18 cellular contexts compared by ENCODE assay signal in the genomic region with DNA sequence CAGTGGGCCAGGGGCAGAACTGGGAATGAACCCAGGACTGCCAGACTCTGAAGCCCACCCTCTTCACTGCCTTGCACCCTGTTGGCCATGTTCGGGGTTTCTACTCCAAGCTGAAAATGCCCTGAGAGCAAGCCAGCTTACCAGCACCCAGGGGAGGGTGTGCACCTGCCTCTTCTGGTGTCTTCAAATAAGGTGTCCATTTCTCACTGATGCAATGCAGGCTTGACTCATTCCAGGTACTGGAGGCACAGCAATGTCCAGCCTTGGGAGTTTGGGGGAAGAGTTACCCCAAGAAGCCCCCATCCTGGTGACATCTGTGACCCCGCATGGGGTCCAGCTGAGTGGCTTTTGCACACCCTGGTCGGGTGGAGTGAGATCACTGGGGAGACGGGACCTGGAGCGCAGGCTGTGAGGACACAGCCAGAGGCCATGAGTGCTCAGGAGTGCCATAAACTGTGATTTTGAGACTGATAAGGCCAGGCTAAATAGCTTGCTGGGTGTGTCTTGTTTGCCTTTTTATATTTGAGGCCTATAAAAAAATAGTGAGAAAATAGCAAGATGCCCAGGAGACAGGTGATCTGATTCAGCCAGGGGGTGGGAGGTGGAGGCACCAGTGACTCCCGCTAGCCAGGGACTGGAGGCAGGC. TPM values are rescaled to one million over a fixed set of nuclear protein-coding genes. Genes with fewer than 3 reads are reported as not detected.
DNase-seq lines count a peak whose midpoint lies in the region; ATAC-seq and TF ChIP-seq lines count a peak whose summit lies in the region.
"Had no signal": no experiment of that assay in that cellular context is flagged by ENCODE, and none has a peak within 500 bp of the region (broad histone marks: within the 10 kb centered on the region; RNA-seq: fewer than 3 reads in every experiment).

No MANE protein-coding gene starts in this region.

- peaks cover 3% of the 10 kb centered on the region for H3K79me2 ChIP-seq in trophoblast cell (ENCODE audit: control insufficient read depth, insufficient read depth, low read length, poor library complexity)

- H3K4me2 ChIP-seq in trophoblast cell (ENCODE audit: low read length): no peak overlapping the region

- no peak overlapping the region for H2BK12ac ChIP-seq in trophoblast cell (ENCODE audit: low read length)

- TF ChIP-seq POLR2A in heart left ventricle (IDR thresholded peaks at IDR 0.05) (no peak), gastrocnemius medialis (IDR thresholded peaks at IDR 0.05) (no peak)

- H3K9me3 ChIP-seq in heart left ventricle: no peaks in the 10 kb centered on the region
- H3K9me3 ChIP-seq in Panc1 (ENCODE audit: control insufficient read depth, insufficient read depth, low read depth, low read length): no peaks in the 10 kb centered on the region
- peaks cover 2% of the 10 kb centered on the region for H3K9me3 ChIP-seq in trophoblast cell (ENCODE audit: insufficient read depth, low read depth, low read length)
- H3K9me3 ChIP-seq in gastrocnemius medialis: no peaks in the 10 kb centered on the region
- H3K9me3 ChIP-seq: sigmoid colon had no signal

- H3K36me3 ChIP-seq in heart left ventricle (no peaks in the 10 kb centered on the region), Panc1 (ENCODE audit: control insufficient read depth, insufficient read depth, low read length) (no peaks in the 10 kb centered on the region; the same call in 1 of the 2 replicates), trophoblast cell (ENCODE audit: control insufficient read depth in 1 of 2, insufficient read depth in 2 of 2, low read length in 2 of 2) (no peaks in the 10 kb centered on the region), gastrocnemius medialis (no peaks in the 10 kb centered on the region)
- H3K36me3 ChIP-seq: sigmoid colon had no signal

- BruUV-seq in Panc1 (replicated peaks; lab: Mats Ljungman, UMichigan): no TSS peak

- peaks cover 6% of the 10 kb centered on the region for H3K79me1 ChIP-seq in trophoblast cell (ENCODE audit: low read length)

- TF ChIP-seq CTCF in heart left ventricle (IDR thresholded peaks at IDR 0.05) (no peak), Panc1 (IDR thresholded peaks at IDR 0.05) (no peak), gastrocnemius medialis (IDR thresholded peaks at IDR 0.05 in 4 of 5, conservative IDR thresholded peaks at IDR 0.05 in 1 of 5) (no peak)

- CTCF ChIA-PET in Panc1 (lab: Charles Lee): no interaction called here

- no peak overlapping the region for H4K12ac ChIP-seq in trophoblast cell (ENCODE audit: low read depth, low read length)

- no peak overlapping the region for H3K23ac ChIP-seq in trophoblast cell (ENCODE audit: low read length)

- no peak overlapping the region for H3K4ac ChIP-seq in trophoblast cell (ENCODE audit: low read depth, low read length)

- DNase-seq in Right ventricle myocardium inferior (ENCODE audit: missing footprints) (peak; percentile 45), heart left ventricle (no peak), HuH-7.5 (ENCODE audit: low spot score) (peak; percentile 29), Panc1 (ENCODE audit: low read depth, low spot score) (no peak), trophoblast cell (peak; percentile 28 to 53), gastrocnemius medialis (no peak), substantia nigra (lab: John Stamatoyannopoulos, UW) (no peak)
- DNase-seq: activated CD4-positive, alpha-beta T cell treated with anti-CD3 and anti-CD28 coated beads, Interleukin-2, amount 50 U/mL, for 48 hours; activated naive CD8-positive, alpha-beta T cell treated with anti-CD3 and anti-CD28 coated beads for 36 hours; activated T-cell treated with anti-CD3 and anti-CD28 coated beads, Interleukin-2, amount 50 U/mL, for 48 hours; CD4-positive, alpha-beta memory T cell; foreskin fibroblast; H9; NCI-H2227 treated with DMSO at 0.1 percent for 48 hours; sigmoid colon; T-helper 1 cell had no signal

- WGBS in heart left ventricle, 4 donors: 82 to 100% (median 83%) methylated on average over 4 to 6 of the region's 6 CpGs
- no CpG with 5 or more reads among the region's 6 CpGs for WGBS in trophoblast cell (ENCODE audit: extremely low coverage, insufficient coverage, insufficient read length)

- H3K4me3 ChIP-seq in heart left ventricle (no peak overlapping the region), Panc1 (ENCODE audit: low read depth in 2 of 2, low read length in 2 of 2) (no peak overlapping the region), trophoblast cell (ENCODE audit: low read depth, low read length) (no peak overlapping the region), gastrocnemius medialis (no peak overlapping the region)
- H3K4me3 ChIP-seq: sigmoid colon had no signal

- H3K4me1 ChIP-seq in heart left ventricle (peaks cover 0 to 43% (median 19%) of the 10 kb centered on the region in 12 donors), Panc1 (ENCODE audit: control insufficient read depth, insufficient read depth, low read length) (peaks cover 32% of the 10 kb centered on the region), trophoblast cell (ENCODE audit: control insufficient read depth in 1 of 2, insufficient read depth in 2 of 2, low read length in 2 of 2) (peaks cover 20 to 26% of the 10 kb centered on the region in 2 experiments), gastrocnemius medialis (peaks cover 37 to 40% of the 10 kb centered on the region in 2 donors)

- H3K27me3 ChIP-seq in heart left ventricle (no peaks in the 10 kb centered on the region), Panc1 (ENCODE audit: control insufficient read depth, insufficient read depth, low read length) (no peaks in the 10 kb centered on the region), trophoblast cell (ENCODE audit: insufficient read depth, low read length) (no peaks in the 10 kb centered on the region), gastrocnemius medialis (no peaks in the 10 kb centered on the region)

- H2BK5ac ChIP-seq in trophoblast cell (ENCODE audit: low read depth, low read length, poor library complexity): no peak overlapping the region

- intact Hi-C loops in Right ventricle myocardium inferior (cut with DNase I) (no loop called here), heart left ventricle (cut with DNase I) (no loop called here), Panc1 (cut with micrococcal nuclease; ENCODE audit: unreplicated experiment) (no loop called here), gastrocnemius medialis (cut with DNase I; ENCODE audit: low total_unique reads) (no loop called here)

- POLR2A ChIA-PET in Panc1 (lab: Charles Lee): interaction anchor here (0.5 to 0.8 kb wide), 2 partner anchors 18 to 252 kb away, joined by 3 read pairs; no protein-coding TSS in a partner anchor

- H2AK5ac ChIP-seq in trophoblast cell (ENCODE audit: low read length): no peak overlapping the region

- no peak overlapping the region for H3K18ac ChIP-seq in trophoblast cell (ENCODE audit: low read length)

- in situ Hi-C loops in Panc1 (cut with HindIII; ENCODE audit: low pct_unique_long_range_greater_than_20kb, low sequenced_read_pairs) (no loop called here), gastrocnemius medialis (cut with MboI; ENCODE audit: low sequenced_read_pairs in 4 of 4) (no loop called here)

- no peak overlapping the region for H4K91ac ChIP-seq in trophoblast cell (ENCODE audit: low read depth, low read length)

- ATAC-seq in Right ventricle myocardium inferior (no peak), heart left ventricle (no peak), Panc1 (peak; percentile 31; the same call in 1 of the 2 replicates), gastrocnemius medialis (no peak), GM18511 (IDR thresholded peaks at IDR 0.05; ENCODE audit: unreplicated experiment) (no peak)

- no peak overlapping the region for H3K9ac ChIP-seq in trophoblast cell (ENCODE audit: low read length)

- no peak overlapping the region for H2BK120ac ChIP-seq in trophoblast cell (ENCODE audit: insufficient read depth, low read length, poor library complexity)

- H3K14ac ChIP-seq in trophoblast cell (ENCODE audit: low read length): no peak overlapping the region

- H3K27ac ChIP-seq in heart left ventricle (peak overlapping the region in 3 of 12 donors; percentile 90 to 99 (median 96)), Panc1 (ENCODE audit: low read length) (peak overlapping the region; percentile 71; the same call in 1 of the 2 replicates), trophoblast cell (ENCODE audit: low read depth, low read length) (no peak overlapping the region), gastrocnemius medialis (peak overlapping the region in 1 of 4 donors; percentile 89), substantia nigra (ENCODE audit: low read depth, low read length, poor library complexity, severe bottlenecking) (no peak overlapping the region)
- H3K27ac ChIP-seq: sigmoid colon, VCaP had no signal

- no peak overlapping the region for H2AFZ ChIP-seq in trophoblast cell (ENCODE audit: insufficient read depth, low read length, poor library complexity)

- no peak overlapping the region for H4K8ac ChIP-seq in trophoblast cell (ENCODE audit: low read depth, low read length)

RNA-seq across cellular contexts. Expression of gene CERK, which starts 4.6 kb away (rescaled TPM):
- total RNA-seq in Right ventricle myocardium inferior: 71.6 TPM
- 100 to 1,000 TPM in 1 of 9 donors, 10 to 100 TPM in 8; 52.6 to 125 (median 72.3) TPM for total RNA-seq in heart left ventricle
- polyA plus RNA-seq in heart left ventricle: 100 to 1,000 TPM in 1 of 2 donors, 10 to 100 TPM in 1; 17.8 to 114 TPM
- 30.9 TPM for total RNA-seq in Panc1 (2021; ENCODE audit: unreplicated experiment)
- polyA plus RNA-seq in Panc1 (2012; ENCODE audit: insufficient read length): 24.0 TPM
- polyA plus RNA-seq in trophoblast cell (2013): 19.8 and 21.2 TPM in 2 replicates
- 10 to 100 TPM; 32.7 to 38.7 (median 34.8) TPM for total RNA-seq in gastrocnemius medialis

RNA-seq across cellular contexts. Expression of gene TBC1D22A, which starts 19.8 kb away (rescaled TPM):
- total RNA-seq in Right ventricle myocardium inferior (14.6 TPM), heart left ventricle (10 to 100 TPM; 14.0 to 30.7 (median 18.6) TPM), Panc1 (2021; ENCODE audit: unreplicated experiment) (28.7 TPM), gastrocnemius medialis (10 to 100 TPM; 18.8 to 25.2 (median 23.1) TPM)
- 10 to 100 TPM in 1 of 2 donors, 1 to 10 TPM in 1; 9.4 to 18.9 TPM for polyA plus RNA-seq in heart left ventricle
- 35.6 TPM for polyA plus RNA-seq in Panc1 (2012; ENCODE audit: insufficient read length)
- polyA plus RNA-seq in trophoblast cell (2013): 14.7 and 15.8 TPM in 2 replicates

Comparison
In these comparisons a context has a peak if more than half of its experiments do, and no peak if none do; other contexts are left out.
1. DNase-seq: peak in Right ventricle myocardium inferior (single experiment), HuH-7.5 (single experiment) and trophoblast cell (2 of 2); none in heart left ventricle (0 of 5), Panc1 (single experiment), gastrocnemius medialis (0 of 2) and substantia nigra (0 of 49).